8 cellular contexts compared by ENCODE assay signal in the genomic region with DNA sequence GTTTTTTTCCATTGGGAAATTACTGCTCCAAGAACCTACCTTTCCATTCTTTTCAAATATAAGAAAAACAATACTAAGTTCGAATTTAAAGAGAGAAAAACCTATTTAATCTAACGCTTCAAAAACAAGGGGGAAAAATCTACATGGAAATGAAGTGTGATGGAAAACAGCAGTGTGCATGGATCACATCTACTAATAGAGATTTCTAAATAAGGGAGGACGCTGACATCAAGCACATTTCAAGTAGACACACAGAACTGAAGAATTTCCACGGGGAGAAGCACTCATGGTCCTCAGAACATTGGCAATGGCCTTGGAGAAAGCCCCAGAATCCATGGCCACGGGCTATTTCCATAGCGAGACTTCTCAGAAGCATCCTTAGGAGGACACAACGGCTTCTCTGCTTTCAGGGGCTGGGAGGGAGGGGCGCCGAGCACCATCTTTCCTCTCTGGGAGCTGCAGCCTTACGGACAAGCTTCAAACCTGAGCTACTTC. TPM values are rescaled to one million over a fixed set of nuclear protein-coding genes. Genes with fewer than 3 reads are reported as not detected.
DNase-seq lines count a peak whose midpoint lies in the region; FAIRE-seq and TF ChIP-seq lines count a peak whose summit lies in the region.

No MANE protein-coding gene starts in this region.

- no peak for FAIRE-seq in GM12891 (lab: Jason Lieb, UNC)

- H3K27me3 ChIP-seq in Loucy (ENCODE audit: insufficient read depth, low read length, poor library complexity, severe bottlenecking) = no peaks in the 10 kb centered on the region
- H3K27me3 ChIP-seq in ectodermal cell (ENCODE audit: control insufficient read depth, insufficient read depth, low read length, poor library complexity, severe bottlenecking) = peaks cover 9% of the 10 kb centered on the region
- peaks cover 7% of the 10 kb centered on the region for H3K27me3 ChIP-seq in neural progenitor cell

- no peaks in the 10 kb centered on the region for H3K9me3 ChIP-seq in Loucy (ENCODE audit: insufficient read depth, low read depth, low read length)
- H3K9me3 ChIP-seq in ectodermal cell (ENCODE audit: control insufficient read depth, low read length) = peaks cover 3% of the 10 kb centered on the region
- peaks cover 10% of the 10 kb centered on the region for H3K9me3 ChIP-seq in neural progenitor cell (ENCODE audit: low read depth)

- H2AFZ ChIP-seq in Loucy (ENCODE audit: low read length) = peak overlapping the region; percentile 99
- peak overlapping the region; percentile 95 for H2AFZ ChIP-seq in neural progenitor cell (replicated peaks)

- H3F3A ChIP-seq in Loucy (ENCODE audit: low read depth) = no peaks in the 10 kb centered on the region
- peaks cover 18% of the 10 kb centered on the region for H3F3A ChIP-seq in neural progenitor cell (ENCODE audit: low read depth)

- H3K36me3 ChIP-seq in Loucy (ENCODE audit: insufficient read depth, low read length) (no peaks in the 10 kb centered on the region), ectodermal cell (ENCODE audit: control insufficient read depth, insufficient read depth, low read length) (no peaks in the 10 kb centered on the region), neural progenitor cell (peaks cover 7% of the 10 kb centered on the region)

- peak overlapping the region; percentile 92 for H3K4me2 ChIP-seq in Loucy (ENCODE audit: low read depth, low read length, poor library complexity, severe bottlenecking)
- peak overlapping the region; percentile 82 for H3K4me2 ChIP-seq in neural progenitor cell

- H3K79me2 ChIP-seq in Loucy (ENCODE audit: insufficient read depth, low read length) = peaks cover 59% of the 10 kb centered on the region
- H3K79me2 ChIP-seq in neural progenitor cell (ENCODE audit: low read depth) = peaks cover 55% of the 10 kb centered on the region

- peak overlapping the region; percentile 95 for H3K27ac ChIP-seq in ectodermal cell (ENCODE audit: insufficient read depth, low read depth, low read length, poor library complexity, severe bottlenecking)
- peak overlapping the region; percentile 87 for H3K27ac ChIP-seq in neural progenitor cell

- no peak for TF ChIP-seq POLR2A in GM12891 (IDR thresholded peaks at IDR 0.05; ENCODE audit: low read depth, low read length)

- peak overlapping the region; percentile 93 for H3K4me3 Mint-ChIP-seq in neural progenitor cell

- no peaks in the 10 kb centered on the region for H3K27me3 Mint-ChIP-seq in neural progenitor cell (ENCODE audit: insufficient read depth, low read depth)

- H3K4me1 ChIP-seq in Loucy (ENCODE audit: insufficient read depth, low read length, poor library complexity, severe bottlenecking) = peaks cover 39% of the 10 kb centered on the region
- H3K4me1 ChIP-seq in ectodermal cell (ENCODE audit: control insufficient read depth, insufficient read depth, low read length) = peaks cover 7% of the 10 kb centered on the region
- peaks cover 29% of the 10 kb centered on the region for H3K4me1 ChIP-seq in neural progenitor cell

- H3K9me3 Mint-ChIP-seq in neural progenitor cell = peaks cover 35% of the 10 kb centered on the region

- H3K4me3 ChIP-seq in Loucy (ENCODE audit: low read length, poor library complexity, severe bottlenecking) (peak overlapping the region; percentile 79), ectodermal cell (ENCODE audit: insufficient read depth, low read depth, low read length) (peak overlapping the region; percentile 85), neural progenitor cell (peak overlapping the region; percentile 75)

- H3K9ac ChIP-seq in Loucy (ENCODE audit: low read depth, low read length, poor library complexity, severe bottlenecking) (peak overlapping the region; percentile 97), neural progenitor cell (peak overlapping the region; percentile 59)

- WGBS in ectodermal cell, 2 experiments = 1 to 5% methylated on average over 8 to 9 of the region's 10 CpGs

- no peaks in the 10 kb centered on the region for H3K9me2 ChIP-seq in Loucy (replicated peaks; ENCODE audit: low read depth, low read length)

- H3K27ac Mint-ChIP-seq in neural progenitor cell = peak overlapping the region; percentile 95

- peaks cover 14% of the 10 kb centered on the region for H3K4me1 Mint-ChIP-seq in neural progenitor cell

- TF ChIP-seq CTCF in Loucy (conservative IDR thresholded peaks at IDR 0.05; ENCODE audit: low read length) = no peak
- no peak for TF ChIP-seq CTCF in neural progenitor cell (IDR thresholded peaks at IDR 0.05)

- peaks cover 47% of the 10 kb centered on the region for H3K36me3 Mint-ChIP-seq in neural progenitor cell

- H4K20me1 ChIP-seq in Loucy (ENCODE audit: insufficient read depth, low read length, poor library complexity, severe bottlenecking) (peaks cover 43% of the 10 kb centered on the region), neural progenitor cell (ENCODE audit: low read depth) (peaks cover 29% of the 10 kb centered on the region)

- DNase-seq in DMS79 (lab: John Stamatoyannopoulos, UW) (peak; percentile 21), neural progenitor cell (ENCODE audit: low spot score) (peak; percentile 81), NOMO-1 (lab: John Stamatoyannopoulos, UW; ENCODE audit: unreplicated experiment in 2 of 2) (no peak), GM12891 (ENCODE audit: insufficient read length, low spot score) (no peak), NCI-H2029 (lab: John Stamatoyannopoulos, UW) (no peak)
- DNase-seq in activated CD8-positive, alpha-beta memory T cell treated with anti-CD3 and anti-CD28 coated beads, Interleukin-2, amount 50 U/mL, for 4 hours = no peak

TF ChIP-seq in GM12891, 5 proteins besides CTCF, POLR2A, EP300 and RAD21:
- no peak for TF ChIP-seq PAX5 (IDR thresholded peaks at IDR 0.05; ENCODE audit: insufficient read depth, low read length, severe bottlenecking)
- no peak for TF ChIP-seq TAF1 (IDR thresholded peaks at IDR 0.05; ENCODE audit: low read depth, low read length)
- TF ChIP-seq POU2F2 (IDR thresholded peaks at IDR 0.05; ENCODE audit: low read depth, low read length) = no peak
- TF ChIP-seq POLR2AphosphoS5 (IDR thresholded peaks at IDR 0.05; ENCODE audit: low read depth, low read length) = no peak
- no peak for TF ChIP-seq SPI1 (IDR thresholded peaks at IDR 0.05; ENCODE audit: low read depth, low read length)

RNA-seq across cellular contexts. Expression of a gene that starts 1.1 kb away (rescaled TPM):
- polyA plus RNA-seq in ectodermal cell (2013, experiment 1 of 4) = 68.5 TPM
- polyA plus RNA-seq in ectodermal cell (2013, experiment 2 of 4) = 60.8 TPM
- 52.5 TPM for polyA plus RNA-seq in ectodermal cell (2013, experiment 3 of 4)
- polyA plus RNA-seq in ectodermal cell (2013, experiment 4 of 4) = 63.4 TPM
- 76.6 and 141 TPM in 2 replicates for total RNA-seq in neural progenitor cell (ENCODE audit: low replicate concordance)
- polyA plus RNA-seq in GM12891 (2012; ENCODE audit: low read depth, missing spikeins) = 32.0 TPM

Comparison
In these comparisons a context has a peak if more than half of its experiments do, and no peak if none do; other contexts are left out.
1. DNase-seq: peak in DMS79 (single experiment) and neural progenitor cell (single experiment); none in NOMO-1 (0 of 2), GM12891 (single experiment), activated CD8-positive, alpha-beta memory T cell treated with anti-CD3 and anti-CD28 coated beads, Interleukin-2, amount 50 U/mL, for 4 hours (single experiment) and NCI-H2029 (single experiment).
2. Peak in every context shown above with its lines, with median percentiles within 50 percentile points of each other: H3K4me3 ChIP-seq.